ENCODE assay signal across 1 cellular context in the genomic region with DNA sequence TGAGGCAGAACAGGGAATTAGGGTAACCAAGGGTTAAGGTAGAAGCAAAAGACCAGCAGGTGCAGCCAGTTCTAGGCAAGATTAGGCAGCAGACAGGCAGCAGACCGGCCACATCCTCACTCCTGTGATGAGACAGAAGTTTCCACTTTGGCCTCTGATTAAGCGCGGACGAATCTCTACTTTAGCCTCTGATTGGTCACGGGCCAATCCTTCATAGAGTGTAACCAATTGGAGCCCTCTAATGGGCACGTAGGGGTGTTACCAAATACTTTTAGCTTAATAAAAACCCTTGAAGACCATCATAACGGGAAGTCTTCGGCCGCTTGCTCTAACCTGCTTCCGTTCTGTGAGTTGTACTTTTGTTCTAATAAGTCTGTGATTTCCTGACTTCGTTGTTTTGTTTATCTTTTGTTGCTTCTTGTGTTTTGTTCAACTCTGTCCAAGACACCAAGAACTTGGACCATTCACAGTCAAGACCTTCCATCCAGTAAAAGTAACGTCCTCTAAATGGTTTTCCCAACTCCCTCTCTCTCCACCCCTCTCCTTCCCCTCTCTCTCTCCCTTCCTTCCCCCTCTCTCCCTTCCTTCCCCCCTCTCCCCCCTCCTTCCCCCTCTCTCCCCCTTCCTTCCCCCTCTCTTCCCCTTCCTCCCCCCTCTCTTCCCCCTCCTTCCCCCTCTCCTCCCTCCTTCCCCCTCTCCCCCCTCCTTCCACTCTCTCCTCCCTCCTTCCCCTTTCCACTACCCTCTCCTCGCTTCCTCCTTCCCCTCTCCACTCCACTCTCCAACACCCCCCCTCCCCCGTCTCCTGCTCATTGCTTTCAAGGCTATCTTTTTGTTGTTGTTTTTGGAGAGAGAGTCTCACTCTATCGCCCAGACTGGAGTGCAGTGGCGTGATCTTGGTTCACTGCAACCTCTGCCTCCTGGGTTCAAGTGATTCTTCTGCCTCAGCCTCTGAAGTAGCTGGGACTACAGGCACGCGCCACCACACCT.
TF ChIP-seq lines count a peak whose summit lies in the region.

No MANE protein-coding gene starts in this region.

TF ChIP-seq in GM23338, 12 proteins besides CTCF, POLR2A, EP300 and RAD21 (continued from another document):
- TF ChIP-seq, protein P1, sequence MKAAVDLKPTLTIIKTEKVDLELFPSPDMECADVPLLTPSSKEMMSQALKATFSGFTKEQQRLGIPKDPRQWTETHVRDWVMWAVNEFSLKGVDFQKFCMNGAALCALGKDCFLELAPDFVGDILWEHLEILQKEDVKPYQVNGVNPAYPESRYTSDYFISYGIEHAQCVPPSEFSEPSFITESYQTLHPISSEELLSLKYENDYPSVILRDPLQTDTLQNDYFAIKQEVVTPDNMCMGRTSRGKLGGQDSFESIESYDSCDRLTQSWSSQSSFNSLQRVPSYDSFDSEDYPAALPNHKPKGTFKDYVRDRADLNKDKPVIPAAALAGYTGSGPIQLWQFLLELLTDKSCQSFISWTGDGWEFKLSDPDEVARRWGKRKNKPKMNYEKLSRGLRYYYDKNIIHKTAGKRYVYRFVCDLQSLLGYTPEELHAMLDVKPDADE (IDR thresholded peaks at IDR 0.05), result no peak
- no peak for TF ChIP-seq CREB1 (CRISPR knock-in tag; IDR thresholded peaks at IDR 0.05; ENCODE audit: low read depth)
- TF ChIP-seq NANOG (IDR thresholded peaks at IDR 0.05; ENCODE audit: borderline replicate concordance), result no peak
- TF ChIP-seq POLR2AphosphoS5 (IDR thresholded peaks at IDR 0.05; ENCODE audit: low read depth), result no peak
- no peak for TF ChIP-seq EZH2phosphoT487 (IDR thresholded peaks at IDR 0.05; ENCODE audit: unreplicated experiment)
